Comparison of ENCODE assay signal across 7 cellular contexts in the genomic region with DNA sequence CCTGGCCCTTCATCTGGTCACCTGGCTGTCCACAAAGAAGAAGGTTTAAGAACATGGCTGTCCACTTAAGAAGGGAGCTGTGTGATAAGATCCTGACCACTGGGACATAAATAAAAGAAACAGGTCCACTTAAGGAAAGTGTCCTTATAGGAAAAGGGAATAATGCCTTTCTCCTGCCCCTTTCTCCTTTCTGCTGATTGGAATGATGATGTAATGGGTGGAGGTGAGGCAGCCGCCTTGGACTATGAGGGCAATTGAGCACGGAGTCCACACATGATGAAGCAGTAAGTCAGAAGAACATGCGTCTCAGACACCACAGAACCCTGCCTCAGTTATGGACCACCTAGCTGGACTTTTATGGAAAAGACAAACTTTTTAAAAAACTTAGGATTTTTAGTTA.
"Had no signal": no experiment of that assay in that cellular context is flagged by ENCODE, and none has a peak within 500 bp of the region (broad histone marks: within the 10 kb centered on the region; RNA-seq: fewer than 3 reads in every experiment).

No MANE protein-coding gene starts in this region.

- H3K27ac ChIP-seq: HL-60, KMS-11 had no signal

- H3K4me2 ChIP-seq: KMS-11 had no signal

- H3K9ac ChIP-seq: KMS-11 had no signal

- DNase-seq: IMR-90, Karpas-422, KBM-7, KG1 had no signal

- FAIRE-seq: HTR-8/SVneo had no signal
